Comparison of ENCODE assay signal across 8 cellular contexts in genomic region chrX:155026420-155026726, GRCh38. TPM values are rescaled to one million over a fixed set of nuclear protein-coding genes. Genes with fewer than 3 reads are reported as not detected.
DNase-seq lines count a peak whose midpoint lies in the region; ATAC-seq and TF ChIP-seq lines count a peak whose summit lies in the region.

No MANE protein-coding gene starts in this region.

- peak overlapping the region; percentile 92 for H3K4me3 ChIP-seq in GM23248
- peak overlapping the region; percentile 98 for H3K4me3 ChIP-seq in WERI-Rb-1 (ENCODE audit: low read depth, low read length)
- peak overlapping the region; percentile 66 to 78 for H3K4me3 ChIP-seq in foreskin fibroblast (ENCODE audit: low read depth in 1 of 2, low read length in 2 of 2)
- H3K4me3 ChIP-seq in skeletal muscle satellite cell (ENCODE audit: low read length): peak overlapping the region; percentile 73

- in situ Hi-C loops in GM23248 (cut with MboI): no loop called here

- no peaks in the 10 kb centered on the region for H3K36me3 ChIP-seq in GM23248 (ENCODE audit: low read depth)
- no peaks in the 10 kb centered on the region for H3K36me3 ChIP-seq in WERI-Rb-1
- H3K36me3 ChIP-seq in skeletal muscle satellite cell (ENCODE audit: insufficient read depth, low read length): no peaks in the 10 kb centered on the region

- peak overlapping the region; percentile 100 for H3K9ac ChIP-seq in GM23248
- H3K9ac ChIP-seq in skeletal muscle satellite cell (ENCODE audit: low read depth, low read length): peak overlapping the region; percentile 86

- no peaks in the 10 kb centered on the region for H4K20me1 ChIP-seq in GM23248 (ENCODE audit: insufficient read depth)

- peak overlapping the region; percentile 100 for H3K27ac ChIP-seq in GM23248
- H3K27ac ChIP-seq in WERI-Rb-1: peak overlapping the region; percentile 97

- TF ChIP-seq CTCF in WERI-Rb-1 (IDR thresholded peaks at IDR 0.05; ENCODE audit: low read depth, low read length) (no peak), foreskin fibroblast (IDR thresholded peaks at IDR 0.05; ENCODE audit: low read depth, low read length) (no peak)

- H2AFZ ChIP-seq in GM23248: peak overlapping the region; percentile 83

- no peak for ATAC-seq in GM19463 (IDR thresholded peaks at IDR 0.05; ENCODE audit: unreplicated experiment)
- ATAC-seq in GM18870 (IDR thresholded peaks at IDR 0.05; ENCODE audit: unreplicated experiment): no peak

- H3F3A ChIP-seq in GM23248 (ENCODE audit: insufficient read depth): peaks cover 18% of the 10 kb centered on the region; the same call in 1 of the 2 replicates

- H3K27me3 ChIP-seq in GM23248 (replicated peaks; ENCODE audit: insufficient read depth) (no peaks in the 10 kb centered on the region), WERI-Rb-1 (ENCODE audit: insufficient read depth, low read depth, severe bottlenecking) (no peaks in the 10 kb centered on the region), skeletal muscle satellite cell (ENCODE audit: control insufficient read depth, insufficient read depth, low read length) (no peaks in the 10 kb centered on the region)

- H3K4me1 ChIP-seq in GM23248 (ENCODE audit: insufficient read depth) (peaks cover 16% of the 10 kb centered on the region), skeletal muscle satellite cell (ENCODE audit: control insufficient read depth, insufficient read depth, low read length) (peaks cover 8% of the 10 kb centered on the region)

- no peaks in the 10 kb centered on the region for H3K9me3 ChIP-seq in GM23248 (ENCODE audit: low read depth)
- H3K9me3 ChIP-seq in WERI-Rb-1 (ENCODE audit: severe bottlenecking): no peaks in the 10 kb centered on the region
- no peaks in the 10 kb centered on the region for H3K9me3 ChIP-seq in skeletal muscle satellite cell (replicated peaks; ENCODE audit: low read length)

- H3K4me2 ChIP-seq in GM23248 (ENCODE audit: unreplicated experiment) (peak overlapping the region; percentile 80), skeletal muscle satellite cell (ENCODE audit: low read length) (peak overlapping the region; percentile 73)

- peaks cover 32% of the 10 kb centered on the region for H3K79me2 ChIP-seq in GM23248 (ENCODE audit: insufficient read depth)

- no peaks in the 10 kb centered on the region for H3K9me2 ChIP-seq in GM23248 (ENCODE audit: insufficient read depth)

- DNase-seq in GM23248: no peak
- DNase-seq in WERI-Rb-1: no peak
- DNase-seq in foreskin fibroblast: no peak
- DNase-seq in NCI-H446 treated with DMSO at 0.1 percent for 48 hours (lab: John Stamatoyannopoulos, UW): no peak
- DNase-seq in NCI-H2196 treated with DMSO at 0.1 percent for 48 hours (lab: John Stamatoyannopoulos, UW; ENCODE audit: unreplicated experiment): no peak

- 0 to 3% methylated on average over 10 of the region's 16 CpGs for WGBS in GM23248 (ENCODE audit: low coverage in 1 of 2, low lambda C conversion rate in 2 of 2, missing lambda C conversion rate in 2 of 2), 2 experiments

RNA-seq across cellular contexts. Expression of gene FUNDC2, which starts 0.3 kb away (rescaled TPM):
- 35.2 and 41.0 TPM in 2 replicates for total RNA-seq in GM23248 (2014; rRNA removed; shearing (Covaris generic))
- polyA plus RNA-seq in GM23248 (2016; fragmentation: Nextera tagmentation; extraction: Ambion mirVana): 84.9 and 86.9 TPM in 2 replicates
- total RNA-seq in skeletal muscle satellite cell (2012; rRNA removed): 31.2 and 42.6 TPM in 2 replicates

RNA-seq across cellular contexts. Expression of gene F8, which starts 3.9 kb away (rescaled TPM):
- 1.6 and 4.1 TPM in 2 replicates for total RNA-seq in GM23248 (2014; rRNA removed; shearing (Covaris generic))
- 5.5 and 6.9 TPM in 2 replicates for polyA plus RNA-seq in GM23248 (2016; fragmentation: Nextera tagmentation; extraction: Ambion mirVana)
- 3.9 and 4.3 TPM in 2 replicates for total RNA-seq in skeletal muscle satellite cell (2012; rRNA removed)

RNA-seq across cellular contexts. Expression of gene CMC4, which starts 44.6 kb away (rescaled TPM):
- 11.8 and 19.7 TPM in 2 replicates for total RNA-seq in GM23248 (2014; rRNA removed; shearing (Covaris generic))
- polyA plus RNA-seq in GM23248 (2016; fragmentation: Nextera tagmentation; extraction: Ambion mirVana): 20.1 and 20.2 TPM in 2 replicates
- 7.9 and 12.9 TPM in 2 replicates for total RNA-seq in skeletal muscle satellite cell (2012; rRNA removed)

RNA-seq across cellular contexts. Expression of gene MTCP1, which starts 44.6 kb away (rescaled TPM):
- 1.8 and 6.3 TPM in 2 replicates for total RNA-seq in GM23248 (2014; rRNA removed; shearing (Covaris generic))
- 23.5 and 25.8 TPM in 2 replicates for polyA plus RNA-seq in GM23248 (2016; fragmentation: Nextera tagmentation; extraction: Ambion mirVana)
- 9.4 and 16.2 TPM in 2 replicates for total RNA-seq in skeletal muscle satellite cell (2012; rRNA removed)

RNA-seq across cellular contexts. Expression of gene BRCC3, which starts 44.9 kb away (rescaled TPM):
- total RNA-seq in GM23248 (2014; rRNA removed; shearing (Covaris generic)): 8.1 and 10.4 TPM in 2 replicates
- polyA plus RNA-seq in GM23248 (2016; fragmentation: Nextera tagmentation; extraction: Ambion mirVana): 27.1 and 27.7 TPM in 2 replicates
- 13.5 and 15.2 TPM in 2 replicates for total RNA-seq in skeletal muscle satellite cell (2012; rRNA removed)
